In the genomic region with DNA sequence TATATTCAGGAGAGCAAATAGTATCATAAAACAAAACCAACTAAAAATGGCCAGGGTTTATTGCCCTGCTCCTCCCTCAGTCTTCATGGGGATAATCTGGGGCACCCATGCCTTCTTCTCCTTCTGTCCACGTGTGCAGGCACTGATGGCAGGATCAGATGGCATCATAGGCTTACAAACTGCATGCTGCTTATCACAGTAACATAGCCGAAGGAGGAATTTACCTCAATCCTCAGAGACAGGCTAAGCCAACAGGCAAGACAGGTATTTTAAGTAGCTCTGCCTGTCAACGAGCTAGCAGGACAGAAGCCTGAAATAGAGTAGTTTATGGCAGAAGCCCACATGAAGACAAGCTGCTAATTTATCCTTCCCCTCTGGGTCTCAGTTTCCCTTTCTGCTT, we compare ENCODE assay signal across 1 cellular context.
TF ChIP-seq lines count a peak whose summit lies in the region.

No MANE protein-coding gene starts in this region.

TF ChIP-seq in IMR-90, 13 proteins besides CTCF, POLR2A, EP300 and RAD21:
- TF ChIP-seq RFX5 (IDR thresholded peaks at IDR 0.05; ENCODE audit: low read depth, low read length) (no peak), ELK1 (IDR thresholded peaks at IDR 0.05; ENCODE audit: borderline replicate concordance, low read depth, low read length) (no peak)
